In genomic region chr2:15908371-15908770, GRCh38 we compare ENCODE assay signal across 32 cellular contexts. TPM values are rescaled to one million over a fixed set of nuclear protein-coding genes. Genes with fewer than 3 reads are reported as not detected.
"Had no signal": no experiment of that assay in that cellular context is flagged by ENCODE, and none has a peak within 500 bp of the region (broad histone marks: within the 10 kb centered on the region; RNA-seq: fewer than 3 reads in every experiment).

No MANE protein-coding gene starts in this region.

- H3K9me3 ChIP-seq: ascending aorta, breast epithelium, colonic mucosa, gastrocnemius medialis had no signal

- H3K4me1 Mint-ChIP-seq: activated CD4-positive, alpha-beta T cell treated with anti-CD3 and anti-CD28 coated beads for 36 hours; activated CD4-positive, alpha-beta T cell treated with anti-CD3 and anti-CD28 coated beads, Interleukin-2, amount 10 ng/mL, durations not matched to agents 24 days and 14 days; activated naive CD4-positive, alpha-beta T cell treated with anti-CD3 and anti-CD28 coated beads, Interleukin-2, amount 10 ng/mL, durations not matched to agents 7 days and 5 days; activated naive CD8-positive, alpha-beta T cell treated with anti-CD3 and anti-CD28 coated beads, Interleukin-2, amount 10 ng/mL, durations not matched to agents 7 days and 5 days; T-helper 17 cell had no signal

- H3K9me3 Mint-ChIP-seq: activated CD4-positive, alpha-beta memory T cell treated with anti-CD3 and anti-CD28 coated beads for 36 hours; activated CD4-positive, alpha-beta T cell treated with anti-CD3 and anti-CD28 coated beads, Interleukin-2, amount 10 ng/mL, durations not matched to agents 24 days and 14 days; activated naive CD4-positive, alpha-beta T cell treated with anti-CD3 and anti-CD28 coated beads, Interleukin-2, amount 10 ng/mL, durations not matched to agents 7 days and 5 days; activated naive CD4-positive, alpha-beta T cell treated with anti-CD3 and anti-CD28 coated beads, Interleukin-2, amount 50 U/mL, for 72 hours; activated naive CD8-positive, alpha-beta T cell treated with anti-CD3 and anti-CD28 coated beads, Interleukin-2, amount 10 ng/mL, durations not matched to agents 7 days and 5 days; activated T-cell treated with anti-CD3 and anti-CD28 coated beads, Interleukin-2, amount 50 U/mL, for 24 hours; activated T-cell treated with anti-CD3 and anti-CD28 coated beads, Interleukin-2, amount 50 U/mL, for 72 hours; T-helper 2 cell treated with Interferon-gamma antibody and Interleukin-4, amounts not matched to agents 5 μg/mL and 100 μg/mL, for 36 hours had no signal

- H3K4me3 ChIP-seq: ascending aorta, breast epithelium, cardiac muscle cell, colonic mucosa, gastrocnemius medialis, heart left ventricle had no signal

- H3K27me3 ChIP-seq: ascending aorta, breast epithelium, cardiac muscle cell, colonic mucosa, foreskin keratinocyte, gastrocnemius medialis, heart left ventricle had no signal

- H3K27ac Mint-ChIP-seq: activated CD4-positive, alpha-beta memory T cell treated with anti-CD3 and anti-CD28 coated beads for 36 hours; activated CD4-positive, alpha-beta T cell treated with anti-CD3 and anti-CD28 coated beads for 36 hours; activated CD4-positive, alpha-beta T cell treated with anti-CD3 and anti-CD28 coated beads, Interleukin-2, amount 10 ng/mL, durations not matched to agents 24 days and 14 days; activated naive CD4-positive, alpha-beta T cell treated with anti-CD3 and anti-CD28 coated beads, Interleukin-2, amount 10 ng/mL, durations not matched to agents 7 days and 5 days; activated naive CD4-positive, alpha-beta T cell treated with anti-CD3 and anti-CD28 coated beads, Interleukin-2, amount 50 U/mL, for 72 hours; activated naive CD8-positive, alpha-beta T cell treated with anti-CD3 and anti-CD28 coated beads, Interleukin-2, amount 10 ng/mL, durations not matched to agents 7 days and 5 days; activated T-cell treated with anti-CD3 and anti-CD28 coated beads, Interleukin-2, amount 50 U/mL, for 24 hours; activated T-cell treated with anti-CD3 and anti-CD28 coated beads, Interleukin-2, amount 50 U/mL, for 72 hours; brain; T-helper 17 cell; T-helper 2 cell treated with Interferon-gamma antibody and Interleukin-4, amounts not matched to agents 5 μg/mL and 100 μg/mL, for 36 hours had no signal

- FAIRE-seq: endometrium had no signal

- H3K27ac ChIP-seq: ascending aorta, breast epithelium, cardiac muscle cell, colonic mucosa, foreskin keratinocyte, gastrocnemius medialis, heart left ventricle had no signal

- H3K36me3 Mint-ChIP-seq: activated CD4-positive, alpha-beta memory T cell treated with anti-CD3 and anti-CD28 coated beads for 36 hours; activated naive CD4-positive, alpha-beta T cell treated with anti-CD3 and anti-CD28 coated beads, Interleukin-2, amount 10 ng/mL, durations not matched to agents 7 days and 5 days; activated naive CD4-positive, alpha-beta T cell treated with anti-CD3 and anti-CD28 coated beads, Interleukin-2, amount 50 U/mL, for 72 hours; activated naive CD8-positive, alpha-beta T cell treated with anti-CD3 and anti-CD28 coated beads, Interleukin-2, amount 10 ng/mL, durations not matched to agents 7 days and 5 days; brain had no signal

- H3K4me1 ChIP-seq: ascending aorta, breast epithelium, colonic mucosa, foreskin keratinocyte had no signal

- H3K36me3 ChIP-seq: ascending aorta, breast epithelium, cardiac muscle cell, colonic mucosa, gastrocnemius medialis, heart left ventricle had no signal

- ATAC-seq: activated CD4-positive, alpha-beta T cell treated with anti-CD3 and anti-CD28 coated beads for 36 hours; activated naive CD4-positive, alpha-beta T cell treated with anti-CD3 and anti-CD28 coated beads, Interleukin-2, amount 50 U/mL, for 72 hours; activated T-cell treated with anti-CD3 and anti-CD28 coated beads, Interleukin-2, amount 50 U/mL, for 72 hours; esophagus mucosa; foreskin keratinocyte; gastrocnemius medialis; heart left ventricle; T-helper 17 cell had no signal

- H3K4me3 Mint-ChIP-seq: activated CD4-positive, alpha-beta memory T cell treated with anti-CD3 and anti-CD28 coated beads for 36 hours; activated CD4-positive, alpha-beta T cell treated with anti-CD3 and anti-CD28 coated beads for 36 hours; activated CD4-positive, alpha-beta T cell treated with anti-CD3 and anti-CD28 coated beads, Interleukin-2, amount 10 ng/mL, durations not matched to agents 24 days and 14 days; activated naive CD4-positive, alpha-beta T cell treated with anti-CD3 and anti-CD28 coated beads, Interleukin-2, amount 10 ng/mL, durations not matched to agents 7 days and 5 days; activated naive CD8-positive, alpha-beta T cell treated with anti-CD3 and anti-CD28 coated beads, Interleukin-2, amount 10 ng/mL, durations not matched to agents 7 days and 5 days; activated T-cell treated with anti-CD3 and anti-CD28 coated beads, Interleukin-2, amount 50 U/mL, for 24 hours; activated T-cell treated with anti-CD3 and anti-CD28 coated beads, Interleukin-2, amount 50 U/mL, for 72 hours; brain; T-helper 17 cell; T-helper 2 cell treated with Interferon-gamma antibody and Interleukin-4, amounts not matched to agents 5 μg/mL and 100 μg/mL, for 36 hours had no signal

- DNase-seq: activated CD4-positive, alpha-beta memory T cell treated with anti-CD3 and anti-CD28 coated beads for 36 hours; activated CD4-positive, alpha-beta T cell treated with anti-CD3 and anti-CD28 coated beads for 36 hours; activated CD4-positive, alpha-beta T cell treated with anti-CD3 and anti-CD28 coated beads, Interleukin-2, amount 10 ng/mL, durations not matched to agents 24 days and 14 days; activated CD4-positive, CD25-positive, alpha-beta regulatory T cell; activated CD4-positive, CD25-positive, alpha-beta regulatory T cell treated with anti-CD3 and anti-CD28 coated beads, Interleukin-2, amount 50 U/mL, for 72 hours; activated CD8-positive, alpha-beta memory T cell treated with anti-CD3 and anti-CD28 coated beads, Interleukin-2, amount 50 U/mL, for 48 hours; activated gamma-delta T cell; activated naive CD4-positive, alpha-beta T cell; activated naive CD4-positive, alpha-beta T cell treated with anti-CD3 and anti-CD28 coated beads, Interleukin-2, amount 10 ng/mL, durations not matched to agents 7 days and 5 days; activated naive CD8-positive, alpha-beta T cell treated with anti-CD3 and anti-CD28 coated beads, Interleukin-2, amount 10 ng/mL, durations not matched to agents 7 days and 5 days; activated T-cell treated with anti-CD3 and anti-CD28 coated beads for 4 hours; activated T-cell treated with anti-CD3 and anti-CD28 coated beads, Interleukin-2, amount 50 U/mL, for 24 hours; activated T-cell treated with anti-CD3 and anti-CD28 coated beads, Interleukin-2, amount 50 U/mL, for 72 hours; central memory CD4-positive, alpha-beta T cell; cerebellar nuclear complex; colonic mucosa; effector CD8-positive, alpha-beta T cell; foreskin keratinocyte; gastrocnemius medialis; glutamatergic neuron; heart left ventricle; T-helper 1 cell; T-helper 17 cell; T1000 had no signal

RNA-seq across cellular contexts. Expression of gene MYCN, which starts 32.0 kb away (rescaled TPM):
- total RNA-seq: activated CD4-positive, alpha-beta T cell treated with anti-CD3 and anti-CD28 coated beads, Interleukin-2, amount 10 ng/mL, durations not matched to agents 24 days and 14 days; activated naive CD4-positive, alpha-beta T cell treated with anti-CD3 and anti-CD28 coated beads, Interleukin-2, amount 50 U/mL, for 72 hours; activated naive CD8-positive, alpha-beta T cell treated with anti-CD3 and anti-CD28 coated beads, Interleukin-2, amount 10 ng/mL, durations not matched to agents 7 days and 5 days; ascending aorta; foreskin keratinocyte had no signal
